ENCODE assay signal across 1 cellular context in the genomic region with DNA sequence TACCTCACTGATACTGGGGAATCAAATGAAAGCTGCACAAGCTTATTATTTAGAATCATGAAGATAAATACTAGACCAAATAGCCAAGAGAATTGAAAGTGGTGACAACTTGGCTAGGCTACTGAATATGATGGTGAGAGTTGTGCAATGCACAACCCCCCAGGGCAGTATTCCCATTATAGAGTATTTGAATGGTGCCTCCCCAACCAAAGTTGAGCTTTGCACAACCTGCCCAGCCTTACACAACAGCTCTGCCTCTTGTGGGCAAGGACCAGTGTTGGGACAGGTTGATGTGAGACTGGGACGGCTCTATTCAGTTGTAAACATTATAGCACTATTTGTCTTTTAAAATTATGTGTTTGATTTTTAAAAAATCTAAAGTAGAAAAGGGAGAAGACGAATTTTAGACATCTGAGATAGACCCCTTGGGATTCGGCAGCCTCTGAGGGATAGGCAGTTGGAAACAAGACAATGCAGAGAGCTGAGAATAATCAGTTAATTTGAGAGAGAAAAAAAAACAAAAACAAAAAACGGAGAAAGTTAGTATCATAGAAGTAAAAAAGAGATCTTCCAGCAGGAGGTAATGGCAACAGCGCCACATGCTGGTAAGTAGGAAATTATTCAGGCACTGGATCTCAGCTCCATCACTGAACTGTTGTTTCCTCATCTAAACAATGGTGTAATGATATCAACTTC.
A peak's percentile ranks its signal among the peaks of the same experiment; 100 is the strongest.
TF ChIP-seq lines count a peak whose summit lies in the region.

No MANE protein-coding gene starts in this region.

TF ChIP-seq in HEK293, 187 proteins besides CTCF, POLR2A, EP300 and RAD21 (continued from another document):
- TF ChIP-seq ZNF280C (tag by site-specific recombination; IDR thresholded peaks at IDR 0.05): no peak
- TF ChIP-seq ZSCAN4 (tag by site-specific recombination; IDR thresholded peaks at IDR 0.05): no peak
- TF ChIP-seq ZNF157 (tag by site-specific recombination; IDR thresholded peaks at IDR 0.05): no peak
- TF ChIP-seq ZNF2 (tag by site-specific recombination; IDR thresholded peaks at IDR 0.05): peak; percentile 73
- no peak for TF ChIP-seq KLF1 (tag by site-specific recombination; IDR thresholded peaks at IDR 0.05)
- TF ChIP-seq ZNF664 (tag by site-specific recombination; IDR thresholded peaks at IDR 0.05): no peak
- TF ChIP-seq ZNF248 (tag by site-specific recombination; IDR thresholded peaks at IDR 0.05): no peak
- no peak for TF ChIP-seq HIC1 (tag by site-specific recombination; IDR thresholded peaks at IDR 0.05)
- TF ChIP-seq EGR2 (tag by site-specific recombination; IDR thresholded peaks at IDR 0.05; ENCODE audit: low read depth): no peak
- no peak for TF ChIP-seq ZEB2 (tag by site-specific recombination; IDR thresholded peaks at IDR 0.05)
- TF ChIP-seq, protein P1, sequence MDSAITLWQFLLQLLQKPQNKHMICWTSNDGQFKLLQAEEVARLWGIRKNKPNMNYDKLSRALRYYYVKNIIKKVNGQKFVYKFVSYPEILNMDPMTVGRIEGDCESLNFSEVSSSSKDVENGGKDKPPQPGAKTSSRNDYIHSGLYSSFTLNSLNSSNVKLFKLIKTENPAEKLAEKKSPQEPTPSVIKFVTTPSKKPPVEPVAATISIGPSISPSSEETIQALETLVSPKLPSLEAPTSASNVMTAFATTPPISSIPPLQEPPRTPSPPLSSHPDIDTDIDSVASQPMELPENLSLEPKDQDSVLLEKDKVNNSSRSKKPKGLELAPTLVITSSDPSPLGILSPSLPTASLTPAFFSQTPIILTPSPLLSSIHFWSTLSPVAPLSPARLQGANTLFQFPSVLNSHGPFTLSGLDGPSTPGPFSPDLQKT (IDR thresholded peaks at IDR 0.05; ENCODE audit: borderline replicate concordance, low read depth, low read length): no peak
- no peak for TF ChIP-seq ZNF544 (tag by site-specific recombination; IDR thresholded peaks at IDR 0.05)
- TF ChIP-seq ZNF112 (tag by site-specific recombination; IDR thresholded peaks at IDR 0.05): no peak
- TF ChIP-seq ZNF114 (tag by site-specific recombination; IDR thresholded peaks at IDR 0.05): no peak
- TF ChIP-seq ZNF658 (tag by site-specific recombination; IDR thresholded peaks at IDR 0.05): no peak
- no peak for TF ChIP-seq ZNF140 (tag by site-specific recombination; IDR thresholded peaks at IDR 0.05)
- TF ChIP-seq, protein P2, sequence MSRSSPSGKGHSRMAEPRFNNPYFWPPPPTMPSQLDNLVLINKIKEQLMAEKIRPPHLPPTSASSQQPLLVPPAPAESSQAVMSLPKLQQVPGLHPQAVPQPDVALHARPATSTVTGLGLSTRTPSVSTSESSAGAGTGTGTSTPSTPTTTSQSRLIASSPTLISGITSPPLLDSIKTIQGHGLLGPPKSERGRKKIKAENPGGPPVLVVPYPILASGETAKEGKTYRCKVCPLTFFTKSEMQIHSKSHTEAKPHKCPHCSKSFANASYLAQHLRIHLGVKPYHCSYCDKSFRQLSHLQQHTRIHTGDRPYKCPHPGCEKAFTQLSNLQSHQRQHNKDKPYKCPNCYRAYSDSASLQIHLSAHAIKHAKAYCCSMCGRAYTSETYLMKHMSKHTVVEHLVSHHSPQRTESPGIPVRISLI (tag by site-specific recombination; IDR thresholded peaks at IDR 0.05): peak; percentile 96
- TF ChIP-seq, protein P3, sequence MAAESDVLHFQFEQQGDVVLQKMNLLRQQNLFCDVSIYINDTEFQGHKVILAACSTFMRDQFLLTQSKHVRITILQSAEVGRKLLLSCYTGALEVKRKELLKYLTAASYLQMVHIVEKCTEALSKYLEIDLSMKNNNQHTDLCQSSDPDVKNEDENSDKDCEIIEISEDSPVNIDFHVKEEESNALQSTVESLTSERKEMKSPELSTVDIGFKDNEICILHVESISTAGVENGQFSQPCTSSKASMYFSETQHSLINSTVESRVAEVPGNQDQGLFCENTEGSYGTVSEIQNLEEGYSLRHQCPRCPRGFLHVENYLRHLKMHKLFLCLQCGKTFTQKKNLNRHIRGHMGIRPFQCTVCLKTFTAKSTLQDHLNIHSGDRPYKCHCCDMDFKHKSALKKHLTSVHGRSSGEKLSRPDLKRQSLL (tag by site-specific recombination; IDR thresholded peaks at IDR 0.05): 0 out of 2 replicates have a peak, but pooled peaks have one; percentile 7
- no peak for TF ChIP-seq ZNF555 (tag by site-specific recombination; conservative IDR thresholded peaks at IDR 0.05)
- TF ChIP-seq ZNF558 (tag by site-specific recombination; IDR thresholded peaks at IDR 0.05): no peak
- TF ChIP-seq ZIC2 (tag by site-specific recombination; IDR thresholded peaks at IDR 0.05): no peak
- peak; percentile 74 for TF ChIP-seq PRDM1 (tag by site-specific recombination; IDR thresholded peaks at IDR 0.05)
